6 cellular contexts compared by ENCODE assay signal in genomic region chr10:132267916-132268315, GRCh38. TPM values are rescaled to one million over a fixed set of nuclear protein-coding genes. Genes with fewer than 3 reads are reported as not detected.
DNase-seq lines count a peak whose midpoint lies in the region; ATAC-seq and TF ChIP-seq lines count a peak whose summit lies in the region.
"Not testable (repeated sequence)": the region's sequence is repeated elsewhere in the genome, so short reads cannot be mapped to it uniquely, and the experiment has no call there.

No MANE protein-coding gene starts in this region.

- H4K8ac ChIP-seq in neuronal stem cell (ENCODE audit: low read depth, low read length): not testable (repeated sequence)

- H3K4me3 ChIP-seq in lower lobe of right lung, spleen: not testable (repeated sequence)
- peak overlapping the region in 1 of 2 donors; percentile 48 for H3K4me3 ChIP-seq in neuronal stem cell (ENCODE audit: low read length in 2 of 2)

- not testable (repeated sequence) for H3K27me3 Mint-ChIP-seq in T-helper 17 cell
- H3K27me3 Mint-ChIP-seq in endothelial cell (ENCODE audit: unreplicated experiment): peaks cover 11% of the 10 kb centered on the region

- H3K18ac ChIP-seq in neuronal stem cell (ENCODE audit: low read length): not testable (repeated sequence)

- H3K4ac ChIP-seq in neuronal stem cell (ENCODE audit: low read length): not testable (repeated sequence)

- H3K4me2 ChIP-seq in neuronal stem cell (ENCODE audit: insufficient read depth, low read length, poor library complexity, severe bottlenecking): not testable (repeated sequence)

- WGBS in neuronal stem cell (ENCODE audit: extremely low coverage in 2 of 2, insufficient read length in 2 of 2, insufficient replicate concordance in 1 of 2), 2 donors: no CpG with 5 or more reads among the region's 12 CpGs
- 87 to 95% (median 94%) methylated on average over 9 to 12 of the region's 12 CpGs for WGBS in spleen, 5 donors

- H3K4me3 Mint-ChIP-seq in T-helper 17 cell (peak overlapping the region; percentile 45), endothelial cell (ENCODE audit: unreplicated experiment) (peak overlapping the region; percentile 34)

- H3K79me1 ChIP-seq in neuronal stem cell (ENCODE audit: low read depth, low read length): not testable (repeated sequence)

- intact Hi-C loops in Right ventricle myocardium superior (cut with DNase I); lower lobe of right lung (cut with DNase I); spleen (cut with DNase I; ENCODE audit: low total_unique reads): not testable (repeated sequence)

- H3K9me3 Mint-ChIP-seq in endothelial cell (ENCODE audit: unreplicated experiment): not testable (repeated sequence)

- not testable (repeated sequence) for H3K9me3 ChIP-seq in T-helper 17 cell (ENCODE audit: control insufficient read depth, low read length, poor library complexity, severe bottlenecking); lower lobe of right lung; neuronal stem cell (replicated peaks in 1 of 2; ENCODE audit: control insufficient read depth in 2 of 2, insufficient read depth in 1 of 2, low read depth in 1 of 2, low read length in 2 of 2); spleen

- not testable (repeated sequence) for H2BK15ac ChIP-seq in neuronal stem cell (ENCODE audit: low read length)

- not testable (repeated sequence) for H2BK5ac ChIP-seq in neuronal stem cell (ENCODE audit: low read length)

- not testable (repeated sequence) for H3K14ac ChIP-seq in neuronal stem cell (ENCODE audit: low read length)

- H2BK12ac ChIP-seq in neuronal stem cell (ENCODE audit: low read length): not testable (repeated sequence)

- not testable (repeated sequence) for H3K9ac ChIP-seq in neuronal stem cell (ENCODE audit: low read depth, low read length, poor library complexity)

- not testable (repeated sequence) for DNase-seq in T-helper 17 cell; endothelial cell (ENCODE audit: low spot score); neuronal stem cell (ENCODE audit: low spot score)
- DNase-seq in Right ventricle myocardium superior: peak; percentile 19
- DNase-seq in lower lobe of right lung: peak; percentile 26
- DNase-seq in spleen: peak; percentile 12

- H4K91ac ChIP-seq in neuronal stem cell (ENCODE audit: low read depth, low read length, poor library complexity): not testable (repeated sequence)

- H3K27me3 ChIP-seq in lower lobe of right lung (ENCODE audit: low read depth); neuronal stem cell (ENCODE audit: control insufficient read depth in 3 of 3, insufficient read depth in 3 of 3, low read depth in 1 of 3, low read length in 3 of 3); spleen (replicated peaks in 1 of 7): not testable (repeated sequence)

- H3K4me1 Mint-ChIP-seq in T-helper 17 cell: peaks cover 24% of the 10 kb centered on the region
- peaks cover 24% of the 10 kb centered on the region for H3K4me1 Mint-ChIP-seq in endothelial cell (ENCODE audit: unreplicated experiment)

- H2AK5ac ChIP-seq in neuronal stem cell (ENCODE audit: low read depth, low read length): not testable (repeated sequence)

- H3K27ac Mint-ChIP-seq in T-helper 17 cell: not testable (repeated sequence)
- H3K27ac Mint-ChIP-seq in endothelial cell (ENCODE audit: unreplicated experiment): peak overlapping the region; percentile 70

- H2AFZ ChIP-seq in neuronal stem cell (ENCODE audit: low read length): not testable (repeated sequence)

- H3K36me3 Mint-ChIP-seq in T-helper 17 cell (ENCODE audit: low read depth); endothelial cell (ENCODE audit: low read depth, unreplicated experiment): not testable (repeated sequence)

- H2BK120ac ChIP-seq in neuronal stem cell (ENCODE audit: low read depth, low read length): not testable (repeated sequence)

- not testable (repeated sequence) for TF ChIP-seq CTCF in endothelial cell (IDR thresholded peaks at IDR 0.05; ENCODE audit: unreplicated experiment); lower lobe of right lung (IDR thresholded peaks at IDR 0.05); spleen (IDR thresholded peaks at IDR 0.05 in 8 of 11, conservative IDR thresholded peaks at IDR 0.05 in 3 of 11)

- not testable (repeated sequence) for ATAC-seq in T-helper 17 cell; Right ventricle myocardium superior (ENCODE audit: poor library complexity); lower lobe of right lung

- not testable (repeated sequence) for H3K36me3 ChIP-seq in lower lobe of right lung; neuronal stem cell (replicated peaks in 1 of 2; ENCODE audit: control insufficient read depth in 2 of 2, insufficient read depth in 2 of 2, low read length in 2 of 2); spleen

- not testable (repeated sequence) for H3K27ac ChIP-seq in lower lobe of right lung; neuronal stem cell (replicated peaks; ENCODE audit: low read length); spleen

- peak overlapping the region; percentile 46 for H3K23ac ChIP-seq in neuronal stem cell (ENCODE audit: low read depth, low read length, poor library complexity)

- not testable (repeated sequence) for TF ChIP-seq POLR2A in spleen (IDR thresholded peaks at IDR 0.05)

- peaks cover 10% of the 10 kb centered on the region for H3K4me1 ChIP-seq in lower lobe of right lung
- peaks cover 34 to 38% of the 10 kb centered on the region in 2 donors for H3K4me1 ChIP-seq in neuronal stem cell (ENCODE audit: control insufficient read depth in 2 of 2, insufficient read depth in 1 of 2, low read depth in 1 of 2, low read length in 2 of 2)
- peaks cover 0 to 15% (median 10%) of the 10 kb centered on the region in 6 donors for H3K4me1 ChIP-seq in spleen

RNA-seq across cellular contexts. Expression of gene STK32C, which starts 39.8 kb away (rescaled TPM):
- total RNA-seq in T-helper 17 cell: 1 to 10 TPM; 7.1 to 8.4 TPM
- total RNA-seq in endothelial cell (ENCODE audit: unreplicated experiment): 12.6 TPM
- 5.9 TPM for total RNA-seq in Right ventricle myocardium superior
- 14.1 TPM for total RNA-seq in lower lobe of right lung
- polyA plus RNA-seq in neuronal stem cell (2013, experiment 1 of 2): 20.6 TPM
- 21.2 TPM for polyA plus RNA-seq in neuronal stem cell (2013, experiment 2 of 2)
- total RNA-seq in spleen: 10 to 100 TPM in 6 of 7 donors, 1 to 10 TPM in 1; 9.6 to 27.8 (median 15.4) TPM
- 10 to 100 TPM; 13.2 to 23.8 (median 16.0) TPM for polyA plus RNA-seq in spleen
